19 cellular contexts compared by ENCODE assay signal in genomic region chr14:105980224-105980623, GRCh38.
DNase-seq lines count a peak whose midpoint lies in the region; TF ChIP-seq lines count a peak whose summit lies in the region.
"Had no signal": no experiment of that assay in that cellular context is flagged by ENCODE, and none has a peak within 500 bp of the region (broad histone marks: within the 10 kb centered on the region; RNA-seq: fewer than 3 reads in every experiment).

No MANE protein-coding gene starts in this region.

- no peaks in the 10 kb centered on the region for H3K36me3 ChIP-seq in breast epithelium
- H3K36me3 ChIP-seq: vagina had no signal

- in situ Hi-C loops in GM13977 (cut with MboI; ENCODE audit: low pct_unique_long_range_greater_than_20kb, low sequenced_read_pairs, unreplicated experiment) = no loop called here

- DNase-seq in DMS 273 (lab: John Stamatoyannopoulos, UW; ENCODE audit: unreplicated experiment) = peak; percentile 97
- peak; percentile 86 for DNase-seq in HT1080 (ENCODE audit: low read depth)
- DNase-seq in NCI-H69 (lab: John Stamatoyannopoulos, UW) = peak; percentile 93
- peak; percentile 70 for DNase-seq in cerebellum (ENCODE audit: low spot score)
- no peak for DNase-seq in GM13977 (ENCODE audit: low spot score)
- no peak for DNase-seq in SW480 (ENCODE audit: low spot score)
- DNase-seq in breast epithelium (ENCODE audit: low spot score in 2 of 2) = no peak
- DNase-seq in RPMI8226 = no peak
- DNase-seq: activated CD4-positive, CD25-positive, alpha-beta regulatory T cell treated with anti-CD3 and anti-CD28 coated beads, Interleukin-2, amount 50 U/mL, for 72 hours; activated effector memory CD4-positive, alpha-beta T cell treated with Interleukin-2 at 50 U/mL for 16 hours; anterior cingulate cortex; Caco-2; naive thymus-derived CD4-positive, alpha-beta T cell; NCI-H2029; SIG-M5; stimulated activated CD4-positive, alpha-beta T cell treated with anti-CD3 and anti-CD28 coated beads, Interleukin-4, amount 100 ng/mL, for 1 hour; T-helper 9 cell had no signal

- intact Hi-C loops in breast epithelium (cut with DNase I; ENCODE audit: low total_unique reads) = no loop called here

- no peak for TF ChIP-seq CTCF in GM13977 (IDR thresholded peaks at IDR 0.05; ENCODE audit: extremely low read depth, insufficient read depth, missing control alignments)
- TF ChIP-seq CTCF in breast epithelium (IDR thresholded peaks at IDR 0.05) = no peak

- no peaks in the 10 kb centered on the region for H3K27me3 ChIP-seq in breast epithelium
- H3K27me3 ChIP-seq: vagina had no signal

- H3K4me3 ChIP-seq in breast epithelium = no peak overlapping the region
- H3K4me3 ChIP-seq: skin epidermis, vagina had no signal

- no peak for TF ChIP-seq POLR2A in breast epithelium (IDR thresholded peaks at IDR 0.05)

- no peaks in the 10 kb centered on the region for H3K9me3 ChIP-seq in breast epithelium
- H3K9me3 ChIP-seq: Caco-2, vagina had no signal

- no peak overlapping the region for H3K27ac ChIP-seq in breast epithelium
- H3K27ac ChIP-seq: vagina had no signal

- no peaks in the 10 kb centered on the region for H3K4me1 ChIP-seq in breast epithelium
- H3K4me1 ChIP-seq: Caco-2, vagina had no signal

Comparison
In these comparisons a context has a peak if more than half of its experiments do, and no peak if none do; other contexts are left out.
1. DNase-seq: peak in DMS 273 (single experiment), HT1080 (single experiment), NCI-H69 (single experiment) and cerebellum (single experiment); none in GM13977 (single experiment), SW480 (single experiment), breast epithelium (0 of 2) and RPMI8226 (single experiment).